Comparison of ENCODE assay signal across 1 cellular context in genomic region chrX:101258260-101258581, GRCh38.
TF ChIP-seq lines count a peak whose summit lies in the region.

No MANE protein-coding gene starts in this region.

TF ChIP-seq in IMR-90, 13 proteins besides CTCF, POLR2A, EP300 and RAD21:
- TF ChIP-seq SMC3 (IDR thresholded peaks at IDR 0.05; ENCODE audit: low read depth, low read length) (no peak), BHLHE40 (IDR thresholded peaks at IDR 0.05; ENCODE audit: low read depth, low read length) (no peak), MAZ (IDR thresholded peaks at IDR 0.05; ENCODE audit: borderline replicate concordance, low read depth, low read length) (no peak), NFE2L2 (IDR thresholded peaks at IDR 0.05; ENCODE audit: low read depth, low read length) (no peak), RCOR1 (IDR thresholded peaks at IDR 0.05; ENCODE audit: insufficient replicate concordance, low read length) (no peak), USF2 (IDR thresholded peaks at IDR 0.05; ENCODE audit: low read depth, low read length) (no peak), RFX5 (IDR thresholded peaks at IDR 0.05; ENCODE audit: low read depth, low read length) (no peak), ELK1 (IDR thresholded peaks at IDR 0.05; ENCODE audit: borderline replicate concordance, low read depth, low read length) (no peak), MXI1 (IDR thresholded peaks at IDR 0.05; ENCODE audit: borderline replicate concordance, low read depth, low read length) (no peak), FOS (IDR thresholded peaks at IDR 0.05; ENCODE audit: low read depth, low read length) (no peak), CHD1 (IDR thresholded peaks at IDR 0.05; ENCODE audit: low read depth, low read length) (no peak), MAFK (IDR thresholded peaks at IDR 0.05; ENCODE audit: low read depth, low read length) (no peak), CEBPB (IDR thresholded peaks at IDR 0.05; ENCODE audit: low read depth, low read length) (no peak)
TF ChIP-seq in IMR-90: peak in this region for 0.
